Comparison of ENCODE assay signal across 8 cellular contexts in the genomic region with DNA sequence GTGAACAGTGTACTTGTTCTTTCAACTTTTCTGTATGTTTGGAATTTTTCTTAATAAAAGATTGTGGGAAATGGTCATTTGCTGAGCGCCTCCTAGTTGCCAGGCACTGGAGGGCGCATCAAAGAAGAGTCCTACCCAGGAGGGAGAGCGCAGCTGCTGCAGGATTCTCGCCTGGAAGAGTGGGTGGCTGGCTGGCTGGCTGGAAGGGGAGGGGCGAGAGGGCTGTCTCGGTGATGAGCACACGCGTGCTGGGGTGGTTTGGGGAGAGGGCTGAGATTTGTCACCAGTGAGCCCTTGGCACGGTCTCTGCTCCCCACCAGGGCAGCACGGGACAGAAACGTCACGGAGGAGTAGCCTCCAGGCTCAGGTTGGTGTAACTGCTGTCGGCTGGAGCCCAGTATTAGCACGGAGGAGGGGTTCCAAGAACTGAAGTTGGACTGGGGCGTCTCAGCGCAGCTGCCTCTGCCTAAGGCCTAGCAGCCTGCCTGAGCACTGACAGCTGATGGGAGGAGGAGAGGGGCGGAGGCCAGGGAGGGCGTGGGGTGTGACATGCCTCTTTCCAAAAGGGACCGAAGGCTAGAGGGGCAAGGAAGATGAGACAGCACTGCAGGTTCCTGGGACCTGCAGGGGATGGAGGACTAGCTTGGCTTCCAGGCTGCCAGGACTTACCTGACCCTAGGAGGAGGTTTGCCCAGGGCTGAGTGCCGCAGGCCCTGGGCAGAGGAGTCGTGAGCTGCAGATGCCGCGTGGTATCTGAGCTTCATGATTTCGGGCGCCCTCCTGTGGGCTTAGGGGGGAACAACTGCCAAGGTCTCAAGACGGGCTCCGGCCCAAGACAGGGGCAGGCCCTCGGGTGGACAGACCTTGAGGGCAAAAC. TPM values are rescaled to one million over a fixed set of nuclear protein-coding genes. Genes with fewer than 3 reads are reported as not detected.
DNase-seq lines count a peak whose midpoint lies in the region; ATAC-seq and TF ChIP-seq lines count a peak whose summit lies in the region.

No MANE protein-coding gene starts in this region.

- peak overlapping the region; percentile 90 for H3K4me2 ChIP-seq in BLaER1

- H3K4me1 ChIP-seq in BLaER1 (peaks cover 83% of the 10 kb centered on the region), lower lobe of right lung (peaks cover 75% of the 10 kb centered on the region)

- ATAC-seq in GM19328 (IDR thresholded peaks at IDR 0.05; ENCODE audit: unreplicated experiment) (peak; percentile 63), HG03457 (IDR thresholded peaks at IDR 0.05; ENCODE audit: unreplicated experiment) (peak; percentile 54), lower lobe of right lung (peak; percentile 84 to 87)

- intact Hi-C loops in dorsolateral prefrontal cortex (cut with DNase I) = loop anchor here (1.0 to 10.0 kb wide), 7 partner anchors 36 to 406 kb away; a partner anchor contains a TSS
- intact Hi-C loops in lower lobe of right lung (cut with DNase I) = loop anchor here (5.0 kb wide), 1 partner anchor 114 kb away; a partner anchor contains a TSS

- no peaks in the 10 kb centered on the region; the same call in 1 of the 2 replicates for H3K9me3 ChIP-seq in BLaER1
- H3K9me3 ChIP-seq in lower lobe of right lung = no peaks in the 10 kb centered on the region

- DNase-seq in NCI-H526 treated with DMSO at 0.1 percent for 48 hours (lab: John Stamatoyannopoulos, UW) = peak; percentile 31
- DNase-seq in activated CD4-positive, alpha-beta T cell treated with anti-CD3 and anti-CD28 coated beads, Interleukin-2, amount 50 U/mL, for 4 hours = peak; percentile 77
- peak; percentile 85 to 93 (median 90) for DNase-seq in dorsolateral prefrontal cortex
- DNase-seq in lower lobe of right lung = peak; percentile 91
- peak; percentile 55 to 72 (median 66) for DNase-seq in stimulated activated CD4-positive, alpha-beta T cell treated with anti-CD3 and anti-CD28 coated beads, TNF-alpha, amount 100 ng/mL, for 1 hour (ENCODE audit: low read depth in 3 of 3, low spot score in 1 of 3)

- TF ChIP-seq CTCF in dorsolateral prefrontal cortex (IDR thresholded peaks at IDR 0.05 in 54 of 56, conservative IDR thresholded peaks at IDR 0.05 in 2 of 56; ENCODE audit: low read depth in 1 of 56, partially characterized antibody in 56 of 56) (peak; percentile 55 to 97 (median 91)), lower lobe of right lung (IDR thresholded peaks at IDR 0.05) (peak; percentile 93)

- H3K27me3 ChIP-seq in BLaER1 (no peaks in the 10 kb centered on the region), dorsolateral prefrontal cortex (no peaks in the 10 kb centered on the region), lower lobe of right lung (ENCODE audit: low read depth) (no peaks in the 10 kb centered on the region)

- H3K9ac ChIP-seq in BLaER1 = peak overlapping the region; percentile 82

- H3K27ac ChIP-seq in BLaER1 (peak overlapping the region; percentile 89), dorsolateral prefrontal cortex (peak overlapping the region; percentile 60 to 95 (median 86)), lower lobe of right lung (peak overlapping the region; percentile 74)

- peaks cover 43% of the 10 kb centered on the region for H4K20me1 ChIP-seq in BLaER1

- peak overlapping the region; percentile 54 for H3K4me3 ChIP-seq in BLaER1
- H3K4me3 ChIP-seq in dorsolateral prefrontal cortex = peak overlapping the region in 58 of 59 donors; percentile 7 to 69 (median 48)
- peak overlapping the region; percentile 24 for H3K4me3 ChIP-seq in lower lobe of right lung

- H3K36me3 ChIP-seq in BLaER1 = peaks cover 14% of the 10 kb centered on the region
- no peaks in the 10 kb centered on the region for H3K36me3 ChIP-seq in lower lobe of right lung

RNA-seq across cellular contexts. Expression of a gene that starts 5.7 kb away (rescaled TPM):
- 10 to 100 TPM; 13.5 to 41.4 (median 22.3) TPM for total RNA-seq in dorsolateral prefrontal cortex
- 13.2 TPM for total RNA-seq in lower lobe of right lung

RNA-seq across cellular contexts. Expression of a gene that starts 37.4 kb away (rescaled TPM):
- total RNA-seq in dorsolateral prefrontal cortex (10 to 100 TPM; 23.0 to 53.7 (median 36.8) TPM), lower lobe of right lung (10.4 TPM)

Comparison
In these comparisons a context has a peak if more than half of its experiments do, and no peak if none do; other contexts are left out.
1. Peak in every context shown above with its lines: DNase-seq, ATAC-seq, H3K4me3 ChIP-seq and H3K27ac ChIP-seq.
2. DNase-seq: peak in every context shown above with its lines; median percentile 91 in lower lobe of right lung; 90 in dorsolateral prefrontal cortex; 77 in activated CD4-positive, alpha-beta T cell treated with anti-CD3 and anti-CD28 coated beads, Interleukin-2, amount 50 U/mL, for 4 hours; 66 in stimulated activated CD4-positive, alpha-beta T cell treated with anti-CD3 and anti-CD28 coated beads, TNF-alpha, amount 100 ng/mL, for 1 hour; 31 in NCI-H526 treated with DMSO at 0.1 percent for 48 hours.